In genomic region chr6:32190946-32191677, GRCh38 we compare ENCODE assay signal across 12 cellular contexts. TPM values are rescaled to one million over a fixed set of nuclear protein-coding genes. Genes with fewer than 3 reads are reported as not detected.
DNase-seq lines count a peak whose midpoint lies in the region; ATAC-seq, FAIRE-seq and TF ChIP-seq lines count a peak whose summit lies in the region.
"Had no signal": no experiment of that assay in that cellular context is flagged by ENCODE, and none has a peak within 500 bp of the region (broad histone marks: within the 10 kb centered on the region; RNA-seq: fewer than 3 reads in every experiment).

No MANE protein-coding gene starts in this region.

- no peak for TF ChIP-seq POLR2A in HepG2 (IDR thresholded peaks at IDR 0.05; ENCODE audit: insufficient read depth in 1 of 2, low read depth in 2 of 2, low read length in 2 of 2)

- H3K36me3 ChIP-seq in SK-N-SH (replicated peaks in 1 of 2; ENCODE audit: control insufficient read depth in 1 of 2, insufficient read depth in 2 of 2, low read length in 1 of 2) = peaks cover 8 to 17% of the 10 kb centered on the region in 2 experiments
- peaks cover 7 to 19% of the 10 kb centered on the region in 2 experiments for H3K36me3 ChIP-seq in HepG2 (replicated peaks in 1 of 2; ENCODE audit: control insufficient read depth in 1 of 2, insufficient read depth in 2 of 2, low read length in 2 of 2)

- peak overlapping the region; percentile 94 for H3K4me3 Mint-ChIP-seq in activated naive CD8-positive, alpha-beta T cell

- TF ChIP-seq EP300 in SK-N-SH (IDR thresholded peaks at IDR 0.05; ENCODE audit: borderline replicate concordance in 1 of 2, low read depth in 1 of 2, low read length in 1 of 2) (no peak), HepG2 (IDR thresholded peaks at IDR 0.05; ENCODE audit: low read depth in 2 of 2, low read length in 2 of 2) (no peak), HepG2 (CRISPR knock-in tag; IDR thresholded peaks at IDR 0.05; ENCODE audit: borderline replicate concordance) (no peak)

- H3K27me3 ChIP-seq in SK-N-SH (ENCODE audit: insufficient read depth) = no peaks in the 10 kb centered on the region
- H3K27me3 ChIP-seq in HepG2 (ENCODE audit: control insufficient read depth in 1 of 2, insufficient read depth in 2 of 2, low read length in 2 of 2) = no peaks in the 10 kb centered on the region; a peak in 1 of 5 replicates

- no peaks in the 10 kb centered on the region for H3K27me3 Mint-ChIP-seq in activated naive CD8-positive, alpha-beta T cell

- peak overlapping the region; percentile 97 for H3K27ac Mint-ChIP-seq in activated naive CD8-positive, alpha-beta T cell

- H2AFZ ChIP-seq in SK-N-SH (ENCODE audit: low read depth) = no peak overlapping the region
- no peak overlapping the region for H2AFZ ChIP-seq in HepG2 (ENCODE audit: low read length)

- WGBS in SK-N-SH (ENCODE audit: low lambda C conversion rate) = 98% methylated on average over 8 of the region's 8 CpGs
- WGBS in HepG2 (ENCODE audit: low lambda C conversion rate) = 56% methylated on average over 8 of the region's 8 CpGs

- TF ChIP-seq CTCF in SK-N-SH (IDR thresholded peaks at IDR 0.05) = no peak
- TF ChIP-seq CTCF in HepG2 (CRISPR knock-in tag; IDR thresholded peaks at IDR 0.05) = no peak

- H3K9me3 ChIP-seq in SK-N-SH = no peaks in the 10 kb centered on the region
- H3K9me3 ChIP-seq in HepG2 (ENCODE audit: low read length) = no peaks in the 10 kb centered on the region

- DNase-seq in SK-N-SH (no peak), HepG2 (ENCODE audit: low spot score) (no peak), substantia nigra (lab: John Stamatoyannopoulos, UW) (no peak), retina (no peak), NCI-H1694 treated with DMSO at 0.1 percent for 48 hours (lab: John Stamatoyannopoulos, UW) (no peak), putamen (ENCODE audit: low spot score) (no peak)
- DNase-seq: NCI-H446; stimulated activated CD4-positive, alpha-beta T cell treated with anti-CD3 and anti-CD28 coated beads, Interleukin-4, amount 100 ng/mL, for 4 hours had no signal

- peaks cover 19% of the 10 kb centered on the region for H3F3A ChIP-seq in SK-N-SH (replicated peaks; ENCODE audit: insufficient read depth)

- no peak for ATAC-seq in SK-N-SH treated with all-trans-retinoic acid at 6 μM for 48 hours
- no peak for ATAC-seq in HepG2

- peak overlapping the region; percentile 29 to 87; a peak in 3 of 4 replicates for H3K27ac ChIP-seq in SK-N-SH (ENCODE audit: low read depth in 2 of 2, low read length in 1 of 2)
- peak overlapping the region; percentile 80 for H3K27ac ChIP-seq in HepG2 (ENCODE audit: extremely low read length, insufficient read depth, low read length)
- peak overlapping the region; percentile 98 for H3K27ac ChIP-seq in substantia nigra (ENCODE audit: low read depth, low read length, poor library complexity, severe bottlenecking)

- POLR2A ChIA-PET in SK-N-SH (lab: Yijun Ruan, JAX) = interaction anchor here (3.1 kb wide), 1 partner anchor 13 kb away, joined by 22 read pairs; the partner anchor contains the start of gene RNF5
- POLR2A ChIA-PET in HepG2 (lab: Yijun Ruan, JAX) = interaction anchor here (0.7 to 7.1 kb wide), 10 partner anchors 9 to 781 kb away, joined by 3 to 127 read pairs (median 4); partner anchors contain the start of genes AGPAT1, ATF6B, C6orf47 and FKBPL

- peaks cover 7% of the 10 kb centered on the region for H3K36me3 Mint-ChIP-seq in activated naive CD8-positive, alpha-beta T cell

- no peaks in the 10 kb centered on the region for H3K9me2 ChIP-seq in SK-N-SH

- H4K20me1 ChIP-seq in SK-N-SH (ENCODE audit: insufficient read depth) (no peaks in the 10 kb centered on the region), HepG2 (ENCODE audit: insufficient read depth, low read length) (no peaks in the 10 kb centered on the region)

- H3K4me2 ChIP-seq in SK-N-SH (peak overlapping the region; percentile 92; the same call in 1 of the 2 replicates), HepG2 (ENCODE audit: low read depth, low read length) (peak overlapping the region; percentile 95)

- FAIRE-seq in HepG2 (lab: Jason Lieb, UNC) = no peak
- FAIRE-seq: A204.1, colon had no signal

- peaks cover 21% of the 10 kb centered on the region for H3K79me2 ChIP-seq in SK-N-SH (ENCODE audit: insufficient read depth)
- peaks cover 15% of the 10 kb centered on the region for H3K79me2 ChIP-seq in HepG2 (ENCODE audit: insufficient read depth, low read length)

- H3K9me3 Mint-ChIP-seq in activated naive CD8-positive, alpha-beta T cell (ENCODE audit: low read depth) = no peaks in the 10 kb centered on the region

- no TSS peak for BruUV-seq in HepG2 (replicated peaks; lab: Mats Ljungman, UMichigan)

- H3K9ac ChIP-seq in SK-N-SH = no peak overlapping the region
- peak overlapping the region; percentile 90 for H3K9ac ChIP-seq in HepG2 (ENCODE audit: insufficient read depth, low read depth, low read length)

- H3K4me1 ChIP-seq in SK-N-SH (ENCODE audit: control insufficient read depth in 1 of 2, insufficient read depth in 2 of 2, low read depth in 1 of 2, low read length in 1 of 2) = peaks cover 0 to 25% of the 10 kb centered on the region in 2 experiments; a peak in 1 of 4 replicates
- peaks cover 47% of the 10 kb centered on the region for H3K4me1 ChIP-seq in HepG2 (ENCODE audit: insufficient read depth, low read length)

- no peak for TF ChIP-seq RAD21 in SK-N-SH (IDR thresholded peaks at IDR 0.05; ENCODE audit: low read length)
- no peak for TF ChIP-seq RAD21 in HepG2 (CRISPR knock-in tag; IDR thresholded peaks at IDR 0.05)

- CTCF ChIA-PET in SK-N-SH (lab: Yijun Ruan, JAX) (interaction anchor here (2.1 to 2.2 kb wide), 2 partner anchors 22 to 73 kb away, joined by 5 to 7 read pairs; no protein-coding TSS in a partner anchor), HepG2 (lab: Yijun Ruan, JAX; ENCODE audit: low intra/inter-chr PET ratio, low total read pairs) (no interaction called here)

- intact Hi-C loops in HepG2 (cut with micrococcal nuclease; ENCODE audit: unreplicated experiment) = loop anchor here (1.0 kb wide), 1 partner anchor 13 kb away; the partner anchor contains the start of gene RNF5

- in situ Hi-C loops in HepG2 (cut with HindIII; ENCODE audit: extremely low pct_ligation_motif_present, low pct_unique_long_range_greater_than_20kb) = loop anchor here (5.0 kb wide), 1 partner anchor 781 kb away; no protein-coding TSS in a partner anchor

- H3K4me1 Mint-ChIP-seq in activated naive CD8-positive, alpha-beta T cell (ENCODE audit: low read depth) = peaks cover 70% of the 10 kb centered on the region

- H3K4me3 ChIP-seq in SK-N-SH (ENCODE audit: low read depth in 2 of 2, low read length in 1 of 2) = no peak overlapping the region; a peak in 1 of 4 replicates
- H3K4me3 ChIP-seq in HepG2 (replicated peaks in 1 of 3; ENCODE audit: insufficient read depth in 1 of 3, low read depth in 2 of 3, low read length in 3 of 3) = peak overlapping the region; percentile 74 to 93 (median 79)

RNA-seq across cellular contexts. Expression of gene PBX2, which starts 1.1 kb away (rescaled TPM):
- polyA plus RNA-seq in SK-N-SH (2012; rRNA removed) (74.5 and 83.1 TPM in 2 replicates), HepG2 (2011; rRNA removed) (77.8 and 102 TPM in 2 replicates)
- polyA plus RNA-seq in SK-N-SH (2012; cell fraction: cytosol; rRNA removed) = 29.4 and 45.5 TPM in 2 replicates
- 180 and 230 TPM in 2 replicates for polyA plus RNA-seq in SK-N-SH (2012; cell fraction: nucleus; rRNA removed)
- total RNA-seq in HepG2 (2016; rRNA removed; fragmentation: Illumina TruSeq; extraction: Trizol) = 42.3 and 45.2 TPM in 2 replicates
- total RNA-seq in HepG2 (2016; cell fraction: cytosol; rRNA removed; fragmentation: Illumina TruSeq; extraction: Trizol; ENCODE audit: low read depth) = 12.1 and 13.1 TPM in 2 replicates
- 42.9 and 44.9 TPM in 2 replicates for total RNA-seq in HepG2 (2016; cell fraction: insoluble cytoplasmic fraction; rRNA removed; fragmentation: Illumina TruSeq; extraction: Trizol)
- 41.6 and 42.9 TPM in 2 replicates for total RNA-seq in HepG2 (2016; cell fraction: membrane; rRNA removed; fragmentation: Illumina TruSeq; extraction: Trizol)
- 25.7 and 31.6 TPM in 2 replicates for total RNA-seq in HepG2 (2016; cell fraction: nucleus; rRNA removed; fragmentation: Illumina TruSeq; extraction: Trizol)
- 64.6 and 73.5 TPM in 2 replicates for polyA plus RNA-seq in HepG2 (2011; cell fraction: cytosol; rRNA removed)
- polyA plus RNA-seq in HepG2 (2011; cell fraction: nucleus; rRNA removed) = 182 TPM in 2 replicates
- polyA plus RNA-seq in HepG2 (2012) = 59.3 and 64.5 TPM in 2 replicates
- polyA plus RNA-seq in HepG2 (2016; cell fraction: cytosol; fragmentation: Illumina TruSeq; extraction: Trizol; ENCODE audit: low read depth) = 13.4 and 14.0 TPM in 2 replicates
- 65.7 and 70.8 TPM in 2 replicates for polyA plus RNA-seq in HepG2 (2016; cell fraction: insoluble cytoplasmic fraction; fragmentation: Illumina TruSeq; extraction: Trizol; ENCODE audit: low read depth)
- 43.5 and 44.8 TPM in 2 replicates for polyA plus RNA-seq in HepG2 (2016; cell fraction: membrane; fragmentation: Illumina TruSeq; extraction: Trizol; ENCODE audit: low read depth)
- polyA plus RNA-seq in HepG2 (2016; cell fraction: nucleus; fragmentation: Illumina TruSeq; extraction: Trizol; ENCODE audit: insufficient read depth, low read depth) = 91.8 and 101 TPM in 2 replicates
- 42.4 and 74.2 TPM in 2 replicates for polyA minus RNA-seq in HepG2 (2011; rRNA and poly(A)+ RNA removed; ENCODE audit: low replicate concordance)
- polyA minus RNA-seq in HepG2 (2011; cell fraction: cytosol; rRNA and poly(A)+ RNA removed) = 34.8 and 36.8 TPM in 2 replicates
- 46.7 and 47.1 TPM in 2 replicates for polyA minus RNA-seq in HepG2 (2011; cell fraction: nucleus; rRNA and poly(A)+ RNA removed)

RNA-seq across cellular contexts. Expression of gene GPSM3, which starts 1.3 kb away (rescaled TPM):
- polyA plus RNA-seq in SK-N-SH (2012; rRNA removed) (1.5 and 1.9 TPM in 2 replicates), HepG2 (2011; rRNA removed) (6.2 and 7.5 TPM in 2 replicates)
- 0.93 and 1.2 TPM in 2 replicates for polyA plus RNA-seq in SK-N-SH (2012; cell fraction: cytosol; rRNA removed)
- polyA plus RNA-seq in SK-N-SH (2012; cell fraction: nucleus; rRNA removed) = 2.3 TPM in 2 replicates
- 0.18 and 0.27 TPM in 2 replicates for total RNA-seq in HepG2 (2016; rRNA removed; fragmentation: Illumina TruSeq; extraction: Trizol)
- total RNA-seq in HepG2 (2016; cell fraction: cytosol; rRNA removed; fragmentation: Illumina TruSeq; extraction: Trizol; ENCODE audit: low read depth) = 0.44 and 0.81 TPM in 2 replicates
- total RNA-seq in HepG2 (2016; cell fraction: insoluble cytoplasmic fraction; rRNA removed; fragmentation: Illumina TruSeq; extraction: Trizol) = 0.22 and 0.37 TPM in 2 replicates
- 0.56 and 0.86 TPM in 2 replicates for total RNA-seq in HepG2 (2016; cell fraction: membrane; rRNA removed; fragmentation: Illumina TruSeq; extraction: Trizol)
- 0.37 TPM in 1 of 2 replicates, not detected in the other for total RNA-seq in HepG2 (2016; cell fraction: nucleus; rRNA removed; fragmentation: Illumina TruSeq; extraction: Trizol)
- polyA plus RNA-seq in HepG2 (2011; cell fraction: cytosol; rRNA removed) = 4.7 and 5.8 TPM in 2 replicates
- 5.9 and 6.0 TPM in 2 replicates for polyA plus RNA-seq in HepG2 (2011; cell fraction: nucleus; rRNA removed)
- 3.3 and 4.1 TPM in 2 replicates for polyA plus RNA-seq in HepG2 (2012)
- 0.46 and 0.87 TPM in 2 replicates for polyA plus RNA-seq in HepG2 (2016; cell fraction: cytosol; fragmentation: Illumina TruSeq; extraction: Trizol; ENCODE audit: low read depth)
- 0.22 and 0.38 TPM in 2 replicates for polyA plus RNA-seq in HepG2 (2016; cell fraction: insoluble cytoplasmic fraction; fragmentation: Illumina TruSeq; extraction: Trizol; ENCODE audit: low read depth)
- polyA plus RNA-seq in HepG2 (2016; cell fraction: membrane; fragmentation: Illumina TruSeq; extraction: Trizol; ENCODE audit: low read depth) = 0.89 and 1.0 TPM in 2 replicates
- 0.45 and 0.55 TPM in 2 replicates for polyA plus RNA-seq in HepG2 (2016; cell fraction: nucleus; fragmentation: Illumina TruSeq; extraction: Trizol; ENCODE audit: insufficient read depth, low read depth)
- 0.42 and 2.7 TPM in 2 replicates for polyA minus RNA-seq in HepG2 (2011; rRNA and poly(A)+ RNA removed; ENCODE audit: low replicate concordance)
- 1.2 and 1.7 TPM in 2 replicates for polyA minus RNA-seq in HepG2 (2011; cell fraction: cytosol; rRNA and poly(A)+ RNA removed)
- 1.3 and 1.9 TPM in 2 replicates for polyA minus RNA-seq in HepG2 (2011; cell fraction: nucleus; rRNA and poly(A)+ RNA removed)

RNA-seq across cellular contexts. Expression of gene AGER, which starts 7.1 kb away (rescaled TPM):
- polyA plus RNA-seq in SK-N-SH (2012; rRNA removed) = 2.9 and 3.5 TPM in 2 replicates
- polyA plus RNA-seq in SK-N-SH (2012; cell fraction: cytosol; rRNA removed) = 0.68 and 0.80 TPM in 2 replicates
- polyA plus RNA-seq in SK-N-SH (2012; cell fraction: nucleus; rRNA removed) = 25.0 and 43.7 TPM in 2 replicates
- 0.41 and 1.9 TPM in 2 replicates for total RNA-seq in HepG2 (2016; rRNA removed; fragmentation: Illumina TruSeq; extraction: Trizol)
- 2.6 and 2.7 TPM in 2 replicates for total RNA-seq in HepG2 (2016; cell fraction: cytosol; rRNA removed; fragmentation: Illumina TruSeq; extraction: Trizol; ENCODE audit: low read depth)
- total RNA-seq in HepG2 (2016; cell fraction: insoluble cytoplasmic fraction; rRNA removed; fragmentation: Illumina TruSeq; extraction: Trizol) = 0.62 and 1.6 TPM in 2 replicates
- total RNA-seq in HepG2 (2016; cell fraction: membrane; rRNA removed; fragmentation: Illumina TruSeq; extraction: Trizol) = 1.0 and 1.2 TPM in 2 replicates
- total RNA-seq in HepG2 (2016; cell fraction: nucleus; rRNA removed; fragmentation: Illumina TruSeq; extraction: Trizol) = 2.8 and 4.0 TPM in 2 replicates
- 5.1 and 5.7 TPM in 2 replicates for polyA plus RNA-seq in HepG2 (2011; rRNA removed)
- polyA plus RNA-seq in HepG2 (2011; cell fraction: cytosol; rRNA removed) = 0.83 and 1.4 TPM in 2 replicates
- polyA plus RNA-seq in HepG2 (2011; cell fraction: nucleus; rRNA removed) = 50.1 and 67.3 TPM in 2 replicates
- 8.4 and 12.5 TPM in 2 replicates for polyA plus RNA-seq in HepG2 (2012)
- polyA plus RNA-seq in HepG2 (2016; cell fraction: cytosol; fragmentation: Illumina TruSeq; extraction: Trizol; ENCODE audit: low read depth) = 1.2 and 1.8 TPM in 2 replicates
- polyA plus RNA-seq in HepG2 (2016; cell fraction: insoluble cytoplasmic fraction; fragmentation: Illumina TruSeq; extraction: Trizol; ENCODE audit: low read depth) = 0.76 and 1.1 TPM in 2 replicates
- polyA plus RNA-seq in HepG2 (2016; cell fraction: membrane; fragmentation: Illumina TruSeq; extraction: Trizol; ENCODE audit: low read depth) = 1.5 and 1.9 TPM in 2 replicates
- 22.5 and 29.9 TPM in 2 replicates for polyA plus RNA-seq in HepG2 (2016; cell fraction: nucleus; fragmentation: Illumina TruSeq; extraction: Trizol; ENCODE audit: insufficient read depth, low read depth)
- 1.0 and 1.1 TPM in 2 replicates for polyA minus RNA-seq in HepG2 (2011; rRNA and poly(A)+ RNA removed; ENCODE audit: low replicate concordance)
- polyA minus RNA-seq in HepG2 (2011; cell fraction: cytosol; rRNA and poly(A)+ RNA removed) = not detected in 2 replicates
- polyA minus RNA-seq in HepG2 (2011; cell fraction: nucleus; rRNA and poly(A)+ RNA removed) = 5.3 and 9.2 TPM in 2 replicates

RNA-seq across cellular contexts. Expression of gene RNF5, which starts 12.9 kb away (rescaled TPM):
- polyA plus RNA-seq in SK-N-SH (2012; rRNA removed) (74.8 and 110 TPM in 2 replicates), HepG2 (2011; rRNA removed) (117 and 131 TPM in 2 replicates)
- 90.1 and 105 TPM in 2 replicates for polyA plus RNA-seq in SK-N-SH (2012; cell fraction: cytosol; rRNA removed)
- polyA plus RNA-seq in SK-N-SH (2012; cell fraction: nucleus; rRNA removed) = 11.7 and 31.8 TPM in 2 replicates
- 98.0 and 107 TPM in 2 replicates for total RNA-seq in HepG2 (2016; rRNA removed; fragmentation: Illumina TruSeq; extraction: Trizol)
- 51.1 and 51.5 TPM in 2 replicates for total RNA-seq in HepG2 (2016; cell fraction: cytosol; rRNA removed; fragmentation: Illumina TruSeq; extraction: Trizol; ENCODE audit: low read depth)
- total RNA-seq in HepG2 (2016; cell fraction: insoluble cytoplasmic fraction; rRNA removed; fragmentation: Illumina TruSeq; extraction: Trizol) = 100 and 113 TPM in 2 replicates
- 81.3 and 84.1 TPM in 2 replicates for total RNA-seq in HepG2 (2016; cell fraction: membrane; rRNA removed; fragmentation: Illumina TruSeq; extraction: Trizol)
- total RNA-seq in HepG2 (2016; cell fraction: nucleus; rRNA removed; fragmentation: Illumina TruSeq; extraction: Trizol) = 38.9 and 40.1 TPM in 2 replicates
- 180 and 181 TPM in 2 replicates for polyA plus RNA-seq in HepG2 (2011; cell fraction: cytosol; rRNA removed)
- 49.7 and 51.1 TPM in 2 replicates for polyA plus RNA-seq in HepG2 (2011; cell fraction: nucleus; rRNA removed)
- polyA plus RNA-seq in HepG2 (2012) = 124 and 133 TPM in 2 replicates
- 72.5 TPM in 2 replicates for polyA plus RNA-seq in HepG2 (2016; cell fraction: cytosol; fragmentation: Illumina TruSeq; extraction: Trizol; ENCODE audit: low read depth)
- 150 and 151 TPM in 2 replicates for polyA plus RNA-seq in HepG2 (2016; cell fraction: insoluble cytoplasmic fraction; fragmentation: Illumina TruSeq; extraction: Trizol; ENCODE audit: low read depth)
- polyA plus RNA-seq in HepG2 (2016; cell fraction: membrane; fragmentation: Illumina TruSeq; extraction: Trizol; ENCODE audit: low read depth) = 109 and 112 TPM in 2 replicates
- 75.3 and 76.6 TPM in 2 replicates for polyA plus RNA-seq in HepG2 (2016; cell fraction: nucleus; fragmentation: Illumina TruSeq; extraction: Trizol; ENCODE audit: insufficient read depth, low read depth)
- polyA minus RNA-seq in HepG2 (2011; rRNA and poly(A)+ RNA removed; ENCODE audit: low replicate concordance) = 64.0 and 99.2 TPM in 2 replicates
- polyA minus RNA-seq in HepG2 (2011; cell fraction: cytosol; rRNA and poly(A)+ RNA removed) = 36.3 and 44.2 TPM in 2 replicates
- polyA minus RNA-seq in HepG2 (2011; cell fraction: nucleus; rRNA and poly(A)+ RNA removed) = 16.9 and 18.9 TPM in 2 replicates

RNA-seq across cellular contexts. Expression of gene AGPAT1, which starts 15.2 kb away (rescaled TPM):
- polyA plus RNA-seq in SK-N-SH (2012; rRNA removed) = 118 and 122 TPM in 2 replicates
- polyA plus RNA-seq in SK-N-SH (2012; cell fraction: cytosol; rRNA removed) = 59.9 and 92.2 TPM in 2 replicates
- 85.0 and 85.2 TPM in 2 replicates for polyA plus RNA-seq in SK-N-SH (2012; cell fraction: nucleus; rRNA removed)
- 40.4 and 51.3 TPM in 2 replicates for total RNA-seq in HepG2 (2016; rRNA removed; fragmentation: Illumina TruSeq; extraction: Trizol)
- 81.2 and 93.6 TPM in 2 replicates for total RNA-seq in HepG2 (2016; cell fraction: cytosol; rRNA removed; fragmentation: Illumina TruSeq; extraction: Trizol; ENCODE audit: low read depth)
- 33.4 and 51.4 TPM in 2 replicates for total RNA-seq in HepG2 (2016; cell fraction: insoluble cytoplasmic fraction; rRNA removed; fragmentation: Illumina TruSeq; extraction: Trizol)
- total RNA-seq in HepG2 (2016; cell fraction: membrane; rRNA removed; fragmentation: Illumina TruSeq; extraction: Trizol) = 155 and 171 TPM in 2 replicates
- total RNA-seq in HepG2 (2016; cell fraction: nucleus; rRNA removed; fragmentation: Illumina TruSeq; extraction: Trizol) = 32.0 and 35.9 TPM in 2 replicates
- polyA plus RNA-seq in HepG2 (2011; rRNA removed) = 139 and 164 TPM in 2 replicates
- 172 and 177 TPM in 2 replicates for polyA plus RNA-seq in HepG2 (2011; cell fraction: cytosol; rRNA removed)
- 110 and 131 TPM in 2 replicates for polyA plus RNA-seq in HepG2 (2011; cell fraction: nucleus; rRNA removed)
- 90.8 and 93.8 TPM in 2 replicates for polyA plus RNA-seq in HepG2 (2012)
- 243 and 265 TPM in 2 replicates for polyA plus RNA-seq in HepG2 (2016; cell fraction: cytosol; fragmentation: Illumina TruSeq; extraction: Trizol; ENCODE audit: low read depth)
- 72.4 and 91.5 TPM in 2 replicates for polyA plus RNA-seq in HepG2 (2016; cell fraction: insoluble cytoplasmic fraction; fragmentation: Illumina TruSeq; extraction: Trizol; ENCODE audit: low read depth)
- polyA plus RNA-seq in HepG2 (2016; cell fraction: membrane; fragmentation: Illumina TruSeq; extraction: Trizol; ENCODE audit: low read depth) = 343 and 366 TPM in 2 replicates
- polyA plus RNA-seq in HepG2 (2016; cell fraction: nucleus; fragmentation: Illumina TruSeq; extraction: Trizol; ENCODE audit: insufficient read depth, low read depth) = 92.4 and 99.1 TPM in 2 replicates
- polyA minus RNA-seq in HepG2 (2011; rRNA and poly(A)+ RNA removed; ENCODE audit: low replicate concordance) = 171 and 334 TPM in 2 replicates
- 80.3 and 91.5 TPM in 2 replicates for polyA minus RNA-seq in HepG2 (2011; cell fraction: cytosol; rRNA and poly(A)+ RNA removed)
- 25.5 and 38.5 TPM in 2 replicates for polyA minus RNA-seq in HepG2 (2011; cell fraction: nucleus; rRNA and poly(A)+ RNA removed)

Comparison
In these comparisons a context has a peak if more than half of its experiments do, and no peak if none do; other contexts are left out.
1. H3K4me3 ChIP-seq: peak in HepG2 (3 of 3); none in SK-N-SH (0 of 2).
2. Peak in every context shown above with its lines, with median percentiles within 50 percentile points of each other: H3K27ac ChIP-seq.